7 cellular contexts compared by ENCODE assay signal in the genomic region with DNA sequence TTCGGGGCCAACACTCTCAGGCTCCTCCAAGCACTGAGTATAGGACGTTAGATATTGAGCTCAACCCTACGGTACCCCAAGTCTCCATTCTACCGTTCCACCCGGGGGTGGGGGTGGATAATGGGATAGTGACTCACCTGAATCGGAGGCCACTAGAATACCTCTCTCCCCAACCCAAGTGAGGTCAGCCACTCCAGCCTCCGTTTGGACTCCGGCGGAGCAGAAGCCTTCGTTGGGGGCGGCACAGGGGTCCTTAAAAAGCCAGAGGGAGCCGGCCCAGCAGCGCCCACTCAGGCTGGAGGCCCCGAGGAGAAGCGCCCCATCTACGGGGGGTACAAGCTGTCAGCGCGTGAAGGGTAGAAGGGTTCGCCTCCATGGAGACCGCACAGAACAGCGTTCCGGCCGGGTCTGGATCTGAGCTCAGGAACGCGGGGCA. TPM values are rescaled to one million over a fixed set of nuclear protein-coding genes. Genes with fewer than 3 reads are reported as not detected.
DNase-seq lines count a peak whose midpoint lies in the region; ATAC-seq and TF ChIP-seq lines count a peak whose summit lies in the region.

No MANE protein-coding gene starts in this region.

- no peak for TF ChIP-seq POLR2A in uterus (IDR thresholded peaks at IDR 0.05)

- peaks cover 40% of the 10 kb centered on the region for H3K36me3 Mint-ChIP-seq in T-helper 1 cell treated with Interleukin-12 subunit alpha and Interleukin-12 subunit beta and Interleukin-4 antibody, amounts not matched to agents 30 μg/mL and 1 μg/mL, for 36 hours (ENCODE audit: low read depth)
- peaks cover 14 to 21% of the 10 kb centered on the region in 2 donors for H3K36me3 Mint-ChIP-seq in naive B cell

- peak overlapping the region; percentile 68 for H3K4me3 ChIP-seq in effector memory CD4-positive, alpha-beta T cell (ENCODE audit: insufficient read depth, low read depth, low read length, poor library complexity, severe bottlenecking)
- H3K4me3 ChIP-seq in uterus: peak overlapping the region; percentile 84 to 86

- TF ChIP-seq CTCF in uterus (IDR thresholded peaks at IDR 0.05): no peak

- H3K4me3 Mint-ChIP-seq in T-helper 1 cell treated with Interleukin-12 subunit alpha and Interleukin-12 subunit beta and Interleukin-4 antibody, amounts not matched to agents 30 μg/mL and 1 μg/mL, for 36 hours: peak overlapping the region; percentile 100
- H3K4me3 Mint-ChIP-seq in naive B cell: peak overlapping the region; percentile 97 to 100 (median 100)

- peaks cover 22% of the 10 kb centered on the region for H3K36me3 ChIP-seq in effector memory CD4-positive, alpha-beta T cell (ENCODE audit: control insufficient read depth, insufficient read depth, low read length)
- H3K36me3 ChIP-seq in uterus: no peaks in the 10 kb centered on the region

- no peaks in the 10 kb centered on the region for H3K9me3 Mint-ChIP-seq in T-helper 1 cell treated with Interleukin-12 subunit alpha and Interleukin-12 subunit beta and Interleukin-4 antibody, amounts not matched to agents 30 μg/mL and 1 μg/mL, for 36 hours
- peaks cover 0 to 2% (median 0%) of the 10 kb centered on the region in 7 donors for H3K9me3 Mint-ChIP-seq in naive B cell

- peak overlapping the region; percentile 71 for H3K27ac Mint-ChIP-seq in T-helper 1 cell treated with Interleukin-12 subunit alpha and Interleukin-12 subunit beta and Interleukin-4 antibody, amounts not matched to agents 30 μg/mL and 1 μg/mL, for 36 hours
- H3K27ac Mint-ChIP-seq in naive B cell: peak overlapping the region; percentile 73 to 100 (median 98)

- H3K9me3 ChIP-seq in effector memory CD4-positive, alpha-beta T cell (ENCODE audit: control insufficient read depth, low read length): no peaks in the 10 kb centered on the region
- no peaks in the 10 kb centered on the region for H3K9me3 ChIP-seq in uterus

- H3K27ac ChIP-seq in effector memory CD4-positive, alpha-beta T cell (ENCODE audit: insufficient read depth, low read length, poor library complexity, severe bottlenecking): peak overlapping the region; percentile 82
- H3K27ac ChIP-seq in uterus: peak overlapping the region; percentile 70 to 91

- peak in 1 of 3 donors; percentile 5 for DNase-seq in effector memory CD4-positive, alpha-beta T cell
- peak; percentile 15 for DNase-seq in naive B cell
- no peak for DNase-seq in uterus
- no peak for DNase-seq in inferior parietal cortex (ENCODE audit: extremely low spot score)

- peaks cover 54% of the 10 kb centered on the region for H3K4me1 Mint-ChIP-seq in T-helper 1 cell treated with Interleukin-12 subunit alpha and Interleukin-12 subunit beta and Interleukin-4 antibody, amounts not matched to agents 30 μg/mL and 1 μg/mL, for 36 hours (ENCODE audit: low read depth)
- H3K4me1 Mint-ChIP-seq in naive B cell: peaks cover 42 to 78% (median 71%) of the 10 kb centered on the region in 3 donors

- intact Hi-C loops in uterus (cut with DNase I; ENCODE audit: low total_unique reads): no loop called here

- H3K4me1 ChIP-seq in effector memory CD4-positive, alpha-beta T cell (ENCODE audit: control insufficient read depth, insufficient read depth, low read length, poor library complexity, severe bottlenecking): peaks cover 36% of the 10 kb centered on the region
- H3K4me1 ChIP-seq in uterus: peaks cover 0 to 17% of the 10 kb centered on the region in 2 donors

- ATAC-seq in GM18867 (IDR thresholded peaks at IDR 0.05; ENCODE audit: unreplicated experiment) (peak; percentile 26), HG02885 (IDR thresholded peaks at IDR 0.05; ENCODE audit: poor library complexity, unreplicated experiment) (peak; percentile 18), naive B cell (ENCODE audit: low read depth in 2 of 2) (peak; percentile 29)

- no peaks in the 10 kb centered on the region for H3K27me3 Mint-ChIP-seq in T-helper 1 cell treated with Interleukin-12 subunit alpha and Interleukin-12 subunit beta and Interleukin-4 antibody, amounts not matched to agents 30 μg/mL and 1 μg/mL, for 36 hours (ENCODE audit: low read depth)
- H3K27me3 Mint-ChIP-seq in naive B cell: no peaks in the 10 kb centered on the region

- no peaks in the 10 kb centered on the region for H3K27me3 ChIP-seq in effector memory CD4-positive, alpha-beta T cell (replicated peaks; ENCODE audit: control insufficient read depth, insufficient read depth, low read length, poor library complexity, severe bottlenecking)
- no peaks in the 10 kb centered on the region for H3K27me3 ChIP-seq in uterus

RNA-seq across cellular contexts. Expression of gene WDR77, which starts 0.6 kb away (rescaled TPM):
- polyA plus RNA-seq in naive B cell (ENCODE audit: low read depth in 6 of 6): 10 to 100 TPM; 46.4 to 61.2 (median 54.8) TPM
- 10 to 100 TPM in 2 of 4 donors, 1 to 10 TPM in 1, under 1 TPM in 1; 0.59 to 31.0 (median 17.1) TPM for total RNA-seq in uterus

RNA-seq across cellular contexts. Expression of gene ATP5PB, which starts 0.8 kb away (rescaled TPM):
- polyA plus RNA-seq in naive B cell (ENCODE audit: low read depth in 6 of 6): 100 to 1,000 TPM; 356 to 441 (median 405) TPM
- total RNA-seq in uterus: 100 to 1,000 TPM; 151 to 184 (median 161) TPM

RNA-seq across cellular contexts. Expression of gene OVGP1, which starts 21.0 kb away (rescaled TPM):
- 1 to 10 TPM in 2 of 6 donors, under 1 TPM in 4; 0.51 to 2.7 (median 0.71) TPM for polyA plus RNA-seq in naive B cell (ENCODE audit: low read depth in 6 of 6)
- 10 to 100 TPM in 1 of 4 donors, 1 to 10 TPM in 2, not detected in 1; 1.3 to 12.4 (median 7.3) TPM for total RNA-seq in uterus

RNA-seq across cellular contexts. Expression of gene C1orf162, which starts 25.3 kb away (rescaled TPM):
- 100 to 1,000 TPM; 349 to 661 (median 403) TPM for polyA plus RNA-seq in naive B cell (ENCODE audit: low read depth in 6 of 6)
- 10 to 100 TPM in 2 of 4 donors, 1 to 10 TPM in 2; 1.1 to 16.8 (median 10.3) TPM for total RNA-seq in uterus

RNA-seq across cellular contexts. Expression of gene ADORA3, which starts 54.9 kb away (rescaled TPM):
- polyA plus RNA-seq in naive B cell (ENCODE audit: low read depth in 6 of 6): under 1 TPM in 2 of 6 donors, not detected in 4; 0.23 to 0.39 TPM
- 10 to 100 TPM in 1 of 4 donors, 1 to 10 TPM in 1, under 1 TPM in 2; 0.59 to 13.6 (median 1.7) TPM for total RNA-seq in uterus
